Comparison of ENCODE assay signal across 1 cellular context in genomic region chr16:71914802-71915201, GRCh38.
TF ChIP-seq lines count a peak whose summit lies in the region.

No MANE protein-coding gene starts in this region.

TF ChIP-seq in HepG2, 621 proteins besides CTCF, POLR2A, EP300 and RAD21 (continued from another document):
- TF ChIP-seq PAXIP1 (CRISPR knock-in tag; conservative IDR thresholded peaks at IDR 0.05) (peak; percentile 28; the same call in 1 of the 2 replicates), MLLT10 (CRISPR knock-in tag; IDR thresholded peaks at IDR 0.05) (no peak), PAX8 (CRISPR knock-in tag; IDR thresholded peaks at IDR 0.05; ENCODE audit: borderline replicate concordance) (no peak), PHF5A (CRISPR knock-in tag; IDR thresholded peaks at IDR 0.05; ENCODE audit: low read depth, unreplicated experiment) (peak; percentile 67), GATAD2A (CRISPR knock-in tag; IDR thresholded peaks at IDR 0.05) (peak; percentile 39; the same call in 1 of the 2 replicates), ZNF652 (CRISPR knock-in tag; IDR thresholded peaks at IDR 0.05; ENCODE audit: borderline replicate concordance, low read depth) (no peak), FOXP1 (IDR thresholded peaks at IDR 0.05) (no peak), FOXP1 (CRISPR knock-in tag; IDR thresholded peaks at IDR 0.05) (0 out of 2 replicates have a peak, but pooled peaks have one; percentile 10), PTBP1 (IDR thresholded peaks at IDR 0.05; ENCODE audit: low read depth, low read length, poor library complexity, severe bottlenecking) (no peak), ZNF557 (CRISPR knock-in tag; IDR thresholded peaks at IDR 0.05) (no peak), USF2 (IDR thresholded peaks at IDR 0.05; ENCODE audit: low read depth, low read length) (no peak), USF2 (CRISPR knock-in tag; IDR thresholded peaks at IDR 0.05; ENCODE audit: borderline replicate concordance) (no peak), NFIC (IDR thresholded peaks at IDR 0.05; ENCODE audit: low read length) (no peak), ZFP91 (CRISPR knock-in tag; IDR thresholded peaks at IDR 0.05; ENCODE audit: borderline replicate concordance) (no peak), HOXD1 (CRISPR knock-in tag; IDR thresholded peaks at IDR 0.05) (no peak), SOX13 (IDR thresholded peaks at IDR 0.05) (no peak), SOX13 (CRISPR knock-in tag; conservative IDR thresholded peaks at IDR 0.05 in 1 of 2, IDR thresholded peaks at IDR 0.05 in 1 of 2) (peak in 1 of 2 experiments; percentile 48; a peak in 2 of 4 replicates), FOXP4 (CRISPR knock-in tag; IDR thresholded peaks at IDR 0.05) (0 out of 2 replicates have a peak, but pooled peaks have one; percentile 20), AGO2 (optimal IDR thresholded peaks at IDR 0.05; ENCODE audit: low read depth, low read length) (no peak), PHB2 (IDR thresholded peaks at IDR 0.05; ENCODE audit: partially characterized antibody) (no peak), ARID5B (CRISPR knock-in tag; IDR thresholded peaks at IDR 0.05) (peak; percentile 44; the same call in 1 of the 2 replicates), ZFP1 (CRISPR knock-in tag; IDR thresholded peaks at IDR 0.05) (0 out of 2 replicates have a peak, but pooled peaks have one; percentile 5)
TF ChIP-seq in HepG2: peak in this region for 20.
